ENCODE assay signal across 8 cellular contexts in the genomic region with DNA sequence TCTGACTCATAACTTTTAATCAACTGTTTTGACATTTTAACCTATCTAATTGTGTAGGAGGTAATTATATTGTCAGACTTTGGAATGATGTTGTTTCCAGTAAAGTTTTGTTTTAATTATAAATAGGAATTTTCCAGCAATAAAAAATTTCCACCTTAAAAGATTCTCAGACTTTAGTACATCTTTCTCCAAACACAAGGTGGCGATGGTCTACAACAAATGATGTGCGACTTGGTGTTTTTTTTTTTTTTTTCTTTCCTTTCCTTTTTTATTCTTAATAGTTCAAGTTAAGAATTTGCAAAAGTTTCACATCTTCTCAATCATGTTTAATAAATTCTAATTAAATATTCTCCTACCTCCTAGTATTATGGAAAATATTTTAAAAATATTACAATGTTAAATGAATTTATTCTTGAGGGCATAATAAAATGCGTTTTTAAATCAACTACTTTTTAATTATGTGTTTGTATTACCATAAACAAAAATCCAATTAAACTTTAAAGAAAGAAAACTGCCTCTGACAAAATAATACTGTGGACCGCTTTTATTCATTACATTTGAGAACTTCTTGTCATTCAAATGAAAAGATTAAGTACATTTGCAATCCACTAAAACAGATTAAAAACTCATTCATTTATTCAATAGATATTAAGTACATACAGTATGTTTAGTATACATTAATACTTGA. TPM values are rescaled to one million over a fixed set of nuclear protein-coding genes. Genes with fewer than 3 reads are reported as not detected.
DNase-seq lines count a peak whose midpoint lies in the region; ATAC-seq and TF ChIP-seq lines count a peak whose summit lies in the region.

No MANE protein-coding gene starts in this region.

- H3K9me3 Mint-ChIP-seq in effector memory CD8-positive, alpha-beta T cell: no peaks in the 10 kb centered on the region

- peaks cover 26 to 42% of the 10 kb centered on the region in 2 donors for H3K27me3 Mint-ChIP-seq in effector memory CD8-positive, alpha-beta T cell

- H3K4me1 Mint-ChIP-seq in effector memory CD8-positive, alpha-beta T cell (ENCODE audit: low read depth in 2 of 2): peaks cover 19% of the 10 kb centered on the region in 2 donors

- H3K9me3 ChIP-seq in SJCRH30 (replicated peaks): no peaks in the 10 kb centered on the region

- H3K4me1 ChIP-seq in SJCRH30: peaks cover 25% of the 10 kb centered on the region

- peak; percentile 58 for TF ChIP-seq CTCF in fibroblast of the aortic adventitia (IDR thresholded peaks at IDR 0.05; ENCODE audit: insufficient read depth, low read length)

- H3K27ac Mint-ChIP-seq in effector memory CD8-positive, alpha-beta T cell: no peak overlapping the region

- H3K4me3 ChIP-seq in SJCRH30: no peak overlapping the region
- H3K4me3 ChIP-seq in fibroblast of the aortic adventitia (ENCODE audit: low read depth, low read length): no peak overlapping the region

- peaks cover 4% of the 10 kb centered on the region for H3K36me3 Mint-ChIP-seq in effector memory CD8-positive, alpha-beta T cell (ENCODE audit: insufficient read depth)

- peak; percentile 14 for DNase-seq in COLO668 (lab: John Stamatoyannopoulos, UW; ENCODE audit: unreplicated experiment)
- peak; percentile 62 to 85 for DNase-seq in SJCRH30
- peak; percentile 89 for DNase-seq in fibroblast of the aortic adventitia (ENCODE audit: low read depth)
- peak; percentile 93 for DNase-seq in superior temporal gyrus (ENCODE audit: extremely low spot score)
- no peak for DNase-seq in effector memory CD8-positive, alpha-beta T cell
- no peak for DNase-seq in activated T-cell treated with anti-CD3 and anti-CD28 coated beads, Interleukin-2, amount 50 U/mL, for 1 hour

- H3K27ac ChIP-seq in SJCRH30: peak overlapping the region; percentile 6; the same call in 1 of the 2 replicates

- H3K27me3 ChIP-seq in SJCRH30: no peaks in the 10 kb centered on the region

- H3K4me3 Mint-ChIP-seq in effector memory CD8-positive, alpha-beta T cell: no peak overlapping the region

- ATAC-seq in HG03354 (IDR thresholded peaks at IDR 0.05; ENCODE audit: poor library complexity, severe bottlenecking, unreplicated experiment): peak; percentile 43
- no peak for ATAC-seq in HG03439 (IDR thresholded peaks at IDR 0.05; ENCODE audit: unreplicated experiment)
- no peak for ATAC-seq in effector memory CD8-positive, alpha-beta T cell (replicated peaks)

- H3K36me3 ChIP-seq in SJCRH30: 0 out of 2 replicates have a peak, but pooled peaks cover 4% of the 10 kb centered on the region

RNA-seq across cellular contexts. Expression of a gene that starts 4.4 kb away (rescaled TPM):
- 188 and 220 TPM in 2 replicates for total RNA-seq in SJCRH30 (2014; rRNA removed; shearing (Covaris generic))
- total RNA-seq in fibroblast of the aortic adventitia (ENCODE audit: low replicate concordance): 284 and 390 TPM in 2 replicates

Comparison
In these comparisons a context has a peak if more than half of its experiments do, and no peak if none do; other contexts are left out.
1. DNase-seq: peak in COLO668 (single experiment), SJCRH30 (2 of 2), fibroblast of the aortic adventitia (single experiment) and superior temporal gyrus (single experiment); none in effector memory CD8-positive, alpha-beta T cell (0 of 3) and activated T-cell treated with anti-CD3 and anti-CD28 coated beads, Interleukin-2, amount 50 U/mL, for 1 hour (single experiment).